10 cellular contexts compared by ENCODE assay signal in the genomic region with DNA sequence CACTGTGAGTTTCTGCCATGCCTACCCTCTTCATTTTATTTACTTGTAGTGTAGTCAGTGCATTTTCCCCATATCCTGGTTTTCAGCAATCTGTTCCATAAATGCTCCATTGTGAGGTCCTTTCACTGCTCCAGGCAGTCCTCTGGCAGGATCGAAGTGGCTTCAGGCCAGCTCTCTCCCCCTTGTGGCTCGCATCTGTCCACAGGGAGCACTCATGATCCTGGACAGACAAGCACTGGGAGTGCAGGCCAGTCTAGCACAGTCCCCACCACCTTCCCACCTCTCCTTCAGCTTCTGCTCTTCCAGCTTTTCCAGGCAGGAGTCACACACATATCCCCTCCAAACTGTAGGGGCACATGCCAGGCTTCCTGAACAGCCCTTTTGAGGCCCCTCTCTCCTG.
A peak's percentile ranks its signal among the peaks of the same experiment; 100 is the strongest.
DNase-seq lines count a peak whose midpoint lies in the region; ATAC-seq and TF ChIP-seq lines count a peak whose summit lies in the region.
"Had no signal": no experiment of that assay in that cellular context is flagged by ENCODE, and none has a peak within 500 bp of the region (broad histone marks: within the 10 kb centered on the region; RNA-seq: fewer than 3 reads in every experiment).

No MANE protein-coding gene starts in this region.

- no peak overlapping the region for H3K4me3 ChIP-seq in AG04449 (ENCODE audit: low read depth, low read length)
- no peak overlapping the region for H3K4me3 ChIP-seq in HEK293 (ENCODE audit: low read depth, low read length)
- no peak overlapping the region for H3K4me3 ChIP-seq in astrocyte of the cerebellum (ENCODE audit: low read depth, low read length)
- H3K4me3 ChIP-seq: HAP-1 had no signal

- in situ Hi-C loops in astrocyte of the cerebellum (cut with HindIII; ENCODE audit: low sequenced_read_pairs) = no loop called here

- H3K27ac ChIP-seq in HEK293 (ENCODE audit: extremely low read depth, low read depth, low read length) = no peak overlapping the region

- POLR2A ChIA-PET in AG04449 (lab: Yijun Ruan, JAX) = no interaction called here
- POLR2A ChIA-PET in HEK293 (lab: Yijun Ruan, JAX) = no interaction called here

- CTCF ChIA-PET in AG04449 (lab: Yijun Ruan, JAX) (interaction anchor here (1.3 to 7.1 kb wide), 3 partner anchors 9 to 12 kb away, joined by 3 to 48 read pairs (median 8); no protein-coding TSS in a partner anchor), HEK293 (lab: Yijun Ruan, JAX) (interaction anchor here (1.2 to 1.4 kb wide), 3 partner anchors 9 to 242 kb away, joined by 3 to 6 read pairs (median 5); no protein-coding TSS in a partner anchor)

- no peaks in the 10 kb centered on the region for H3K36me3 ChIP-seq in HEK293 (ENCODE audit: control insufficient read depth in 2 of 2, insufficient read depth in 1 of 2, low read length in 2 of 2)
- H3K36me3 ChIP-seq: HAP-1 had no signal

- TF ChIP-seq CTCF in AG04449 (IDR thresholded peaks at IDR 0.05; ENCODE audit: insufficient read depth, low read length, missing control alignments) (peak; percentile 2), HEK293 (tag by site-specific recombination; IDR thresholded peaks at IDR 0.05) (peak; percentile 33; the same call in 1 of the 2 replicates), astrocyte of the cerebellum (IDR thresholded peaks at IDR 0.05; ENCODE audit: low read depth, low read length, missing control alignments) (peak; percentile 33)

- no peaks in the 10 kb centered on the region for H3K9me3 ChIP-seq in HEK293 (ENCODE audit: control insufficient read depth, insufficient read depth, low read depth, low read length)
- H3K9me3 ChIP-seq: HAP-1 had no signal

- ATAC-seq in HG02973 (IDR thresholded peaks at IDR 0.05; ENCODE audit: unreplicated experiment) (no peak), HG03460 (IDR thresholded peaks at IDR 0.05; ENCODE audit: unreplicated experiment) (no peak)
- ATAC-seq: stimulated activated memory B cell treated with anti-CD40 and anti-IgM and Interleukin-4, amounts not matched to agents 10 μg/mL and 1 μg/mL and 100 μg/mL, for 72 hours had no signal

- no peak for DNase-seq in AG04449 (ENCODE audit: low read depth, low spot score)
- no peak for DNase-seq in astrocyte of the cerebellum (ENCODE audit: low read depth)
- peak; percentile 8 for DNase-seq in hepatic stellate cell (ENCODE audit: low spot score)
- no peak for DNase-seq in SIG-M5 (lab: John Stamatoyannopoulos, UW)
- DNase-seq in stimulated activated naive CD4-positive, alpha-beta T cell (lab: John Stamatoyannopoulos, UW) = no peak

- H3K4me1 ChIP-seq in HEK293 (ENCODE audit: control insufficient read depth, insufficient read depth, low read length) = no peaks in the 10 kb centered on the region
- H3K4me1 ChIP-seq: HAP-1 had no signal

TF ChIP-seq in HEK293, 187 proteins besides CTCF, POLR2A, EP300 and RAD21:
- TF ChIP-seq ZNF341 (tag by site-specific recombination; IDR thresholded peaks at IDR 0.05; ENCODE audit: low read depth) (peak; percentile 68), KLF10 (tag by site-specific recombination; IDR thresholded peaks at IDR 0.05) (no peak)
